In the genomic region with DNA sequence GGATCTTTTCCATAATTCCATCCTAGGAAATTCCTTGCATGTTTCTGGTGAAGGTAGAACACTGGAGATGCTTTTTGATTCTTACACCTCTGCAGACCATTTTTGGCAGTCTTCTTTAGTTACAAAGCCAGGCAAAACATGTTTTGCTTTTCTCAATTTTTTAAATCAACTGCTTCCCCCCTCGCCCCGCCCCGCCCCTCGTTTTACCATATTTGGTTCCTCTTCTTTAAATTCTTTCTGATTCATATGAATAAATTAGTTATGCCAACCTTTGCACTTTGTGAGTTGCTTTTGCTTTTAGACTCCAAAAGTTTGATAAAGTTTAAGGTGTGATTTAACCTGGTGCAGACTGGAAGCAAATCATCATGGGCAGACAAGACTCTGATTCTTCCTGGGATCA, we compare ENCODE assay signal across 8 cellular contexts.
DNase-seq lines count a peak whose midpoint lies in the region; FAIRE-seq and TF ChIP-seq lines count a peak whose summit lies in the region.

No MANE protein-coding gene starts in this region.

- H3K36me3 ChIP-seq in HUES6 (ENCODE audit: control insufficient read depth, insufficient read depth, low read length) (no peaks in the 10 kb centered on the region), iPS-15b (ENCODE audit: control insufficient read depth, insufficient read depth, low read length) (no peaks in the 10 kb centered on the region)

- DNase-seq in activated T-cell treated with anti-CD3 and anti-CD28 coated beads for 4 hours (peak; percentile 47), H54 (ENCODE audit: insufficient read length, low spot score) (no peak), NCI-H2196 (lab: John Stamatoyannopoulos, UW; ENCODE audit: unreplicated experiment) (no peak), NCI-H1694 treated with DMSO at 0.1 percent for 48 hours (lab: John Stamatoyannopoulos, UW) (no peak), SHP77 (lab: John Stamatoyannopoulos, UW) (no peak)
- peak in 2 of 3 experiments; percentile 12 to 35 for DNase-seq in stimulated activated CD4-positive, alpha-beta T cell treated with anti-CD3 and anti-CD28 coated beads, TNF-alpha, amount 100 ng/mL, for 4 hours (ENCODE audit: low read depth in 3 of 3)

- H3K4me3 ChIP-seq in HUES6 (ENCODE audit: low read depth, low read length) (peak overlapping the region; percentile 88), iPS-15b (ENCODE audit: low read depth, low read length) (peak overlapping the region; percentile 84)

- no peak for TF ChIP-seq POLR2A in H54 (IDR thresholded peaks at IDR 0.05; ENCODE audit: low read depth, low read length)

- H3K9ac ChIP-seq in HUES6 (ENCODE audit: low read length) = no peak overlapping the region
- no peak overlapping the region for H3K9ac ChIP-seq in iPS-15b (ENCODE audit: low read depth, low read length)

- no peaks in the 10 kb centered on the region for H3K9me3 ChIP-seq in HUES6 (ENCODE audit: control insufficient read depth, insufficient read depth, low read depth, low read length)
- H3K9me3 ChIP-seq in iPS-15b (ENCODE audit: control insufficient read depth, insufficient read depth, low read length) = no peaks in the 10 kb centered on the region

- no peak overlapping the region for H3K27ac ChIP-seq in HUES6 (ENCODE audit: low read depth, low read length)

- H3K4me1 ChIP-seq in HUES6 (ENCODE audit: control insufficient read depth, insufficient read depth, low read length) = peaks cover 23% of the 10 kb centered on the region
- peaks cover 2% of the 10 kb centered on the region for H3K4me1 ChIP-seq in iPS-15b (ENCODE audit: control insufficient read depth, insufficient read depth, low read length)

- FAIRE-seq in H54 (lab: Jason Lieb, UNC) = no peak

- H3K27me3 ChIP-seq in HUES6 (ENCODE audit: control insufficient read depth, insufficient read depth, low read length) = no peaks in the 10 kb centered on the region
- H3K27me3 ChIP-seq in iPS-15b (ENCODE audit: control insufficient read depth, insufficient read depth, low read length) = no peaks in the 10 kb centered on the region

Comparison
In these comparisons a context has a peak if more than half of its experiments do, and no peak if none do; other contexts are left out.
1. DNase-seq: peak in activated T-cell treated with anti-CD3 and anti-CD28 coated beads for 4 hours (single experiment) and stimulated activated CD4-positive, alpha-beta T cell treated with anti-CD3 and anti-CD28 coated beads, TNF-alpha, amount 100 ng/mL, for 4 hours (2 of 3); none in H54 (single experiment), NCI-H2196 (single experiment), NCI-H1694 treated with DMSO at 0.1 percent for 48 hours (single experiment) and SHP77 (0 of 2).